ENCODE assay signal across 8 cellular contexts in the genomic region with DNA sequence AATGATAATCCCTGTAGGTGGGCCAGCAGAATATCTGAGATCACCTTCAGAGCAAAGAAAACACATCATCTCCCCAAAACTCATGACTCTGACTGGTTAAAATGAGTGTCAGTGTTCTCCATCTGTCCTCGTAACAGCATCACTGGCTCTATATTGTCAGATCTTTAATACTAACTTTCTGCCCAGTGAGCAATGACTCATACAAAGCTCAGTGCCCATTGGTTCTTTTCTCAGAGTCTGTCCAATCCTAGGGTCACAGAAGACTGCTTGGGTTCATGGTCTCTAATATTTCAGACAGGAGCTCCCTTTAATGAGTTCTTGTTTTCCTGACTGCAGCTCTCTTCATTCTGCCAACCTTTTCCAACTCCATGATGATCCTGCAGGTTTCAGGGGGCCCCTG. TPM values are rescaled to one million over a fixed set of nuclear protein-coding genes. Genes with fewer than 3 reads are reported as not detected.
A peak's percentile ranks its signal among the peaks of the same experiment; 100 is the strongest.
DNase-seq lines count a peak whose midpoint lies in the region; ATAC-seq and TF ChIP-seq lines count a peak whose summit lies in the region.

No MANE protein-coding gene starts in this region.

- H3K4me3 ChIP-seq in SK-N-SH (ENCODE audit: low read depth in 2 of 2, low read length in 1 of 2): no peak overlapping the region

- H4K20me1 ChIP-seq in SK-N-SH (ENCODE audit: insufficient read depth): no peaks in the 10 kb centered on the region

- H3K9me3 ChIP-seq in SK-N-SH: no peaks in the 10 kb centered on the region

- H2AFZ ChIP-seq in SK-N-SH (ENCODE audit: low read depth): no peak overlapping the region

- no peak for TF ChIP-seq EP300 in SK-N-SH (IDR thresholded peaks at IDR 0.05; ENCODE audit: borderline replicate concordance in 1 of 2, low read depth in 1 of 2, low read length in 1 of 2)

- POLR2A ChIA-PET in SK-N-SH (lab: Yijun Ruan, JAX): no interaction called here

- H3K27me3 ChIP-seq in SK-N-SH (ENCODE audit: insufficient read depth) (peaks cover 47% of the 10 kb centered on the region; the same call in 1 of the 2 replicates), foreskin keratinocyte (peaks cover 72% of the 10 kb centered on the region)

- no peaks in the 10 kb centered on the region for H3K9me2 ChIP-seq in SK-N-SH

- no peaks in the 10 kb centered on the region for H3F3A ChIP-seq in SK-N-SH (replicated peaks; ENCODE audit: insufficient read depth)

- H3K79me2 ChIP-seq in SK-N-SH (ENCODE audit: insufficient read depth): no peaks in the 10 kb centered on the region

- TF ChIP-seq CTCF in SK-N-SH (IDR thresholded peaks at IDR 0.05) (no peak), foreskin keratinocyte (conservative IDR thresholded peaks at IDR 0.05) (no peak)

- peak; percentile 73 for ATAC-seq in HG03196 (IDR thresholded peaks at IDR 0.05; ENCODE audit: unreplicated experiment)
- peak; percentile 50 for ATAC-seq in foreskin keratinocyte
- ATAC-seq in stimulated activated effector memory CD8-positive, alpha-beta T cell treated with anti-CD3 and anti-CD28 coated beads, Interleukin-12 subunit alpha, Interleukin-12 subunit beta, amount 100 ng/mL, for 72 hours: peak; percentile 94

- no peak overlapping the region for H3K9ac ChIP-seq in SK-N-SH

- peaks cover 9% of the 10 kb centered on the region for H3K4me1 Mint-ChIP-seq in stimulated activated effector memory CD8-positive, alpha-beta T cell treated with anti-CD3 and anti-CD28 coated beads, Interleukin-12 subunit alpha, Interleukin-12 subunit beta, amount 100 ng/mL, for 72 hours

- H3K4me3 Mint-ChIP-seq in stimulated activated effector memory CD8-positive, alpha-beta T cell treated with anti-CD3 and anti-CD28 coated beads, Interleukin-12 subunit alpha, Interleukin-12 subunit beta, amount 100 ng/mL, for 72 hours: no peak overlapping the region

- H3K27ac ChIP-seq in SK-N-SH (ENCODE audit: low read depth in 2 of 2, low read length in 1 of 2) (no peak overlapping the region), foreskin keratinocyte (no peak overlapping the region)

- no peaks in the 10 kb centered on the region for H3K9me3 Mint-ChIP-seq in stimulated activated effector memory CD8-positive, alpha-beta T cell treated with anti-CD3 and anti-CD28 coated beads, Interleukin-12 subunit alpha, Interleukin-12 subunit beta, amount 100 ng/mL, for 72 hours

- H3K27ac Mint-ChIP-seq in stimulated activated effector memory CD8-positive, alpha-beta T cell treated with anti-CD3 and anti-CD28 coated beads, Interleukin-12 subunit alpha, Interleukin-12 subunit beta, amount 100 ng/mL, for 72 hours: no peak overlapping the region

- H3K4me2 ChIP-seq in SK-N-SH: no peak overlapping the region

- CTCF ChIA-PET in SK-N-SH (lab: Yijun Ruan, JAX): interaction anchor here (1.0 to 1.4 kb wide), 2 partner anchors 8 to 136 kb away, joined by 3 to 7 read pairs; no protein-coding TSS in a partner anchor

- TF ChIP-seq RAD21 in SK-N-SH (IDR thresholded peaks at IDR 0.05; ENCODE audit: low read length): no peak

- H3K4me1 ChIP-seq in SK-N-SH (ENCODE audit: control insufficient read depth in 1 of 2, insufficient read depth in 2 of 2, low read depth in 1 of 2, low read length in 1 of 2) (no peaks in the 10 kb centered on the region; a peak in 1 of 4 replicates), foreskin keratinocyte (no peaks in the 10 kb centered on the region)

- peak; percentile 61 for DNase-seq in DMS53 (lab: John Stamatoyannopoulos, UW)
- peak; percentile 69 for DNase-seq in GM19240 (ENCODE audit: insufficient read length, low spot score)
- DNase-seq in SK-N-SH: peak; percentile 62
- DNase-seq in foreskin keratinocyte: peak in 1 of 2 donors; percentile 46
- DNase-seq in stimulated activated effector memory CD8-positive, alpha-beta T cell treated with anti-CD3 and anti-CD28 coated beads, Interleukin-12 subunit alpha, Interleukin-12 subunit beta, amount 100 ng/mL, for 72 hours (ENCODE audit: low spot score in 2 of 2): peak in 1 of 2 donors; percentile 52
- DNase-seq in HuH-7 (ENCODE audit: low spot score): no peak
- DNase-seq in NCI-H2029 treated with DMSO at 0.1 percent for 48 hours (lab: John Stamatoyannopoulos, UW): no peak

- no peaks in the 10 kb centered on the region for H3K36me3 Mint-ChIP-seq in stimulated activated effector memory CD8-positive, alpha-beta T cell treated with anti-CD3 and anti-CD28 coated beads, Interleukin-12 subunit alpha, Interleukin-12 subunit beta, amount 100 ng/mL, for 72 hours

- H3K36me3 ChIP-seq in SK-N-SH (replicated peaks in 1 of 2; ENCODE audit: control insufficient read depth in 1 of 2, insufficient read depth in 2 of 2, low read length in 1 of 2): no peaks in the 10 kb centered on the region

- 9% methylated on average over 1 of the region's 1 CpG for WGBS in SK-N-SH (ENCODE audit: low lambda C conversion rate)

TF ChIP-seq in SK-N-SH, 30 proteins besides CTCF, POLR2A, EP300 and RAD21:
- TF ChIP-seq TAF1 (IDR thresholded peaks at IDR 0.05; ENCODE audit: borderline replicate concordance, low read depth, low read length) (no peak), GABPA (IDR thresholded peaks at IDR 0.05; ENCODE audit: low read depth) (no peak), ELF1 (IDR thresholded peaks at IDR 0.05) (no peak), SIN3A (IDR thresholded peaks at IDR 0.05; ENCODE audit: borderline replicate concordance, low read depth, low read length) (no peak), RFX5 (IDR thresholded peaks at IDR 0.05; ENCODE audit: low read length) (peak; percentile 99), JUND (IDR thresholded peaks at IDR 0.05) (no peak)
- TF ChIP-seq, protein P1, sequence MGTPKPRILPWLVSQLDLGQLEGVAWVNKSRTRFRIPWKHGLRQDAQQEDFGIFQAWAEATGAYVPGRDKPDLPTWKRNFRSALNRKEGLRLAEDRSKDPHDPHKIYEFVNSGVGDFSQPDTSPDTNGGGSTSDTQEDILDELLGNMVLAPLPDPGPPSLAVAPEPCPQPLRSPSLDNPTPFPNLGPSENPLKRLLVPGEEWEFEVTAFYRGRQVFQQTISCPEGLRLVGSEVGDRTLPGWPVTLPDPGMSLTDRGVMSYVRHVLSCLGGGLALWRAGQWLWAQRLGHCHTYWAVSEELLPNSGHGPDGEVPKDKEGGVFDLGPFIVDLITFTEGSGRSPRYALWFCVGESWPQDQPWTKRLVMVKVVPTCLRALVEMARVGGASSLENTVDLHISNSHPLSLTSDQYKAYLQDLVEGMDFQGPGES (IDR thresholded peaks at IDR 0.05; ENCODE audit: low read depth, low read length): no peak
- TF ChIP-seq, protein P2, sequence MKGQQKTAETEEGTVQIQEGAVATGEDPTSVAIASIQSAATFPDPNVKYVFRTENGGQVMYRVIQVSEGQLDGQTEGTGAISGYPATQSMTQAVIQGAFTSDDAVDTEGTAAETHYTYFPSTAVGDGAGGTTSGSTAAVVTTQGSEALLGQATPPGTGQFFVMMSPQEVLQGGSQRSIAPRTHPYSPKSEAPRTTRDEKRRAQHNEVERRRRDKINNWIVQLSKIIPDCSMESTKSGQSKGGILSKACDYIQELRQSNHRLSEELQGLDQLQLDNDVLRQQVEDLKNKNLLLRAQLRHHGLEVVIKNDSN (IDR thresholded peaks at IDR 0.05; ENCODE audit: borderline replicate concordance, low read depth): no peak
- TF ChIP-seq, protein P3, sequence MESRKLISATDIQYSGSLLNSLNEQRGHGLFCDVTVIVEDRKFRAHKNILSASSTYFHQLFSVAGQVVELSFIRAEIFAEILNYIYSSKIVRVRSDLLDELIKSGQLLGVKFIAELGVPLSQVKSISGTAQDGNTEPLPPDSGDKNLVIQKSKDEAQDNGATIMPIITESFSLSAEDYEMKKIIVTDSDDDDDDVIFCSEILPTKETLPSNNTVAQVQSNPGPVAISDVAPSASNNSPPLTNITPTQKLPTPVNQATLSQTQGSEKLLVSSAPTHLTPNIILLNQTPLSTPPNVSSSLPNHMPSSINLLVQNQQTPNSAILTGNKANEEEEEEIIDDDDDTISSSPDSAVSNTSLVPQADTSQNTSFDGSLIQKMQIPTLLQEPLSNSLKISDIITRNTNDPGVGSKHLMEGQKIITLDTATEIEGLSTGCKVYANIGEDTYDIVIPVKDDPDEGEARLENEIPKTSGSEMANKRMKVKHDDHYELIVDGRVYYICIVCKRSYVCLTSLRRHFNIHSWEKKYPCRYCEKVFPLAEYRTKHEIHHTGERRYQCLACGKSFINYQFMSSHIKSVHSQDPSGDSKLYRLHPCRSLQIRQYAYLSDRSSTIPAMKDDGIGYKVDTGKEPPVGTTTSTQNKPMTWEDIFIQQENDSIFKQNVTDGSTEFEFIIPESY (IDR thresholded peaks at IDR 0.05; ENCODE audit: borderline replicate concordance, low read depth): no peak
TF ChIP-seq in SK-N-SH: peak in this region for 1.

RNA-seq across cellular contexts. Expression of a gene that starts 36.4 kb away (rescaled TPM):
- 1.0 and 2.0 TPM in 2 replicates for polyA plus RNA-seq in SK-N-SH (2012; rRNA removed)
- polyA plus RNA-seq in SK-N-SH (2012; cell fraction: cytosol; rRNA removed): 0.67 and 1.3 TPM in 2 replicates
- 0.45 and 1.1 TPM in 2 replicates for polyA plus RNA-seq in SK-N-SH (2012; cell fraction: nucleus; rRNA removed)
- 2.7 TPM in 1 of 2 replicates, not detected in the other for total RNA-seq in foreskin keratinocyte
- 3.7 TPM in 1 of 2 replicates, not detected in the other for polyA plus RNA-seq in foreskin keratinocyte

RNA-seq across cellular contexts. Expression of a gene that starts 38.7 kb away (rescaled TPM):
- 1.6 and 1.9 TPM in 2 replicates for polyA plus RNA-seq in SK-N-SH (2012; rRNA removed)
- polyA plus RNA-seq in SK-N-SH (2012; cell fraction: cytosol; rRNA removed): 1.1 and 1.2 TPM in 2 replicates
- polyA plus RNA-seq in SK-N-SH (2012; cell fraction: nucleus; rRNA removed): 0.36 and 1.1 TPM in 2 replicates
- 0.46 TPM in 1 of 2 replicates, not detected in the other for total RNA-seq in foreskin keratinocyte
- polyA plus RNA-seq in foreskin keratinocyte: 0.03 and 0.81 TPM in 2 replicates

Comparison
In these comparisons a context has a peak if more than half of its experiments do, and no peak if none do; other contexts are left out.
1. DNase-seq: peak in DMS53 (single experiment), GM19240 (single experiment) and SK-N-SH (single experiment); none in HuH-7 (single experiment) and NCI-H2029 treated with DMSO at 0.1 percent for 48 hours (single experiment).
2. Peak in every context shown above with its lines, with median percentiles within 50 percentile points of each other: ATAC-seq.